Comparison of ENCODE assay signal across 24 cellular contexts in the genomic region with DNA sequence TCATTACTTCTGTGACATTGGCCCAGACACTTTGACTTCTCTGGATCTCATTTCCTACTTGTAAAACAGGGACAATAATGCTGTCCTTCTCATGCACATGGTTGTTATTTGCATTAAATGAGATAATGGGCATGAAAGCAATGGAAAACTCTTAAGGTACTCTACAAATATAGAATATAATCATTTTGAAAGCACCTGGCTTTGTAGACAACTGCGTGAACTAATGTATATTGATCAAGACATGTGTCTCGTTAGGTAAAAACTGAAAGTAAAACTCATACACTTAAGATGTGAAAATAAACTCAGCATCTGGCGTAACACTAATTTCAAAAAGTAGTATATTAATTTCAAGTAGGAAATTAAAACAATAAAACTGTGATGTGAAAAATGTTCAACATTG.
DNase-seq lines count a peak whose midpoint lies in the region; ATAC-seq and TF ChIP-seq lines count a peak whose summit lies in the region.
"Had no signal": no experiment of that assay in that cellular context is flagged by ENCODE, and none has a peak within 500 bp of the region (broad histone marks: within the 10 kb centered on the region; RNA-seq: fewer than 3 reads in every experiment).

No MANE protein-coding gene starts in this region.

- H3K9me3 Mint-ChIP-seq in T-helper 2 cell treated with Interferon-gamma antibody and Interleukin-4, amounts not matched to agents 5 μg/mL and 100 μg/mL, for 36 hours, result peaks cover 13% of the 10 kb centered on the region
- peaks cover 0 to 13% (median 0%) of the 10 kb centered on the region in 11 donors for H3K9me3 Mint-ChIP-seq in naive thymus-derived CD4-positive, alpha-beta T cell

- CTCF ChIA-PET in naive thymus-derived CD4-positive, alpha-beta T cell (lab: Charles Lee), result interaction anchor here (0.6 to 1.4 kb wide), 3 partner anchors 11 to 660 kb away, joined by 3 to 4 read pairs (median 4); no protein-coding TSS in a partner anchor

- intact Hi-C loops in naive thymus-derived CD4-positive, alpha-beta T cell (cut with micrococcal nuclease), result loop anchor here (2.0 to 5.0 kb wide), 8 partner anchors 19 to 677 kb away; a partner anchor contains a TSS
- intact Hi-C loops in vagina (cut with DNase I), result no loop called here

- TF ChIP-seq CTCF in Peyer's patch (IDR thresholded peaks at IDR 0.05), result no peak
- TF ChIP-seq CTCF in vagina (IDR thresholded peaks at IDR 0.05), result no peak

- peak; percentile 45 for ATAC-seq in GM18867 (IDR thresholded peaks at IDR 0.05; ENCODE audit: unreplicated experiment)
- ATAC-seq in naive thymus-derived CD4-positive, alpha-beta T cell, result no peak

- H3K27ac Mint-ChIP-seq in T-helper 2 cell treated with Interferon-gamma antibody and Interleukin-4, amounts not matched to agents 5 μg/mL and 100 μg/mL, for 36 hours, result no peak overlapping the region
- H3K27ac Mint-ChIP-seq in naive thymus-derived CD4-positive, alpha-beta T cell, result peak overlapping the region in 4 of 9 donors; percentile 7 to 66 (median 56)
- H3K27ac Mint-ChIP-seq: activated naive CD4-positive, alpha-beta T cell treated with anti-CD3 and anti-CD28 coated beads for 36 hours; nephron progenitor cell had no signal

- peaks cover 35% of the 10 kb centered on the region for H3K4me1 Mint-ChIP-seq in T-helper 2 cell treated with Interferon-gamma antibody and Interleukin-4, amounts not matched to agents 5 μg/mL and 100 μg/mL, for 36 hours (ENCODE audit: low read depth)
- peaks cover 6 to 47% (median 22%) of the 10 kb centered on the region in 7 donors for H3K4me1 Mint-ChIP-seq in naive thymus-derived CD4-positive, alpha-beta T cell

- H3K9me3 ChIP-seq in Peyer's patch (no peaks in the 10 kb centered on the region), vagina (no peaks in the 10 kb centered on the region)
- no peaks in the 10 kb centered on the region for H3K9me3 ChIP-seq in naive thymus-derived CD4-positive, alpha-beta T cell (ENCODE audit: control insufficient read depth in 2 of 3, low read length in 3 of 3)
- H3K9me3 ChIP-seq: suprapubic skin had no signal

- peak overlapping the region in 1 of 4 donors; percentile 14 for H3K27ac ChIP-seq in Peyer's patch
- no peak overlapping the region for H3K27ac ChIP-seq in naive thymus-derived CD4-positive, alpha-beta T cell (ENCODE audit: low read depth, low read length)
- H3K27ac ChIP-seq in vagina, result no peak overlapping the region
- H3K27ac ChIP-seq: 22Rv1, coronary artery, suprapubic skin, VCaP had no signal

- H3K27me3 ChIP-seq in Peyer's patch (no peaks in the 10 kb centered on the region), vagina (no peaks in the 10 kb centered on the region)
- H3K27me3 ChIP-seq in naive thymus-derived CD4-positive, alpha-beta T cell (ENCODE audit: control insufficient read depth in 2 of 2, insufficient read depth in 2 of 2, low read length in 2 of 2), result no peaks in the 10 kb centered on the region
- H3K27me3 ChIP-seq: BLaER1 treated with 17β-estradiol and CSF1 and Interleukin-3, amounts not matched to agents 10 nM and 100 nM; suprapubic skin had no signal

- H3K4me3 ChIP-seq in Peyer's patch, result peak overlapping the region in 3 of 4 donors; percentile 4 to 22 (median 4)
- H3K4me3 ChIP-seq in naive thymus-derived CD4-positive, alpha-beta T cell (ENCODE audit: low read length), result peak overlapping the region; percentile 43
- H3K4me3 ChIP-seq in vagina, result no peak overlapping the region
- H3K4me3 ChIP-seq: BLaER1 treated with 17β-estradiol and CSF1 and Interleukin-3, amounts not matched to agents 10 nM and 100 nM; coronary artery; suprapubic skin had no signal

- H3K4me1 ChIP-seq in Peyer's patch, result peaks cover 0 to 1% (median 0%) of the 10 kb centered on the region in 4 donors
- peaks cover 5 to 8% of the 10 kb centered on the region in 2 donors for H3K4me1 ChIP-seq in naive thymus-derived CD4-positive, alpha-beta T cell (ENCODE audit: control insufficient read depth in 2 of 2, insufficient read depth in 2 of 2, low read length in 2 of 2)
- H3K4me1 ChIP-seq in vagina, result no peaks in the 10 kb centered on the region
- H3K4me1 ChIP-seq: suprapubic skin had no signal

- no peak for DNase-seq in T-helper 2 cell treated with Interferon-gamma antibody and Interleukin-4, amounts not matched to agents 5 μg/mL and 100 μg/mL, for 36 hours (ENCODE audit: low spot score)
- no peak for DNase-seq in T-helper 2 cell
- no peak for DNase-seq in Peyer's patch
- no peak for DNase-seq in naive thymus-derived CD4-positive, alpha-beta T cell
- no peak for DNase-seq in vagina (ENCODE audit: extremely low spot score in 2 of 2)
- DNase-seq in kidney tubule cell (ENCODE audit: low spot score), result no peak
- DNase-seq in NCI-H2107 treated with DMSO at 0.1 percent for 48 hours (lab: John Stamatoyannopoulos, UW; ENCODE audit: unreplicated experiment), result no peak
- DNase-seq: activated naive CD4-positive, alpha-beta T cell treated with anti-CD3 and anti-CD28 coated beads for 36 hours; DMS53; hippocampal formation; kidney; MV-4-11; NCI-H1930; NCI-H510A; nephron progenitor cell; Right ventricle myocardium superior; stimulated activated CD4-positive, alpha-beta T cell treated with anti-CD3 and anti-CD28 coated beads, Interleukin-4, amount 100 ng/mL, for 1 hour; T-helper 1 cell had no signal

- H3K36me3 ChIP-seq in Peyer's patch (no peaks in the 10 kb centered on the region), vagina (no peaks in the 10 kb centered on the region)
- no peaks in the 10 kb centered on the region for H3K36me3 ChIP-seq in naive thymus-derived CD4-positive, alpha-beta T cell (ENCODE audit: control insufficient read depth in 2 of 3, insufficient read depth in 3 of 3, low read length in 3 of 3)
- H3K36me3 ChIP-seq: suprapubic skin had no signal

- peak overlapping the region; percentile 14 for H3K4me3 Mint-ChIP-seq in T-helper 2 cell treated with Interferon-gamma antibody and Interleukin-4, amounts not matched to agents 5 μg/mL and 100 μg/mL, for 36 hours
- H3K4me3 Mint-ChIP-seq in naive thymus-derived CD4-positive, alpha-beta T cell, result peak overlapping the region in 9 of 10 donors; percentile 5 to 75 (median 60)
- H3K4me3 Mint-ChIP-seq: activated naive CD4-positive, alpha-beta T cell treated with anti-CD3 and anti-CD28 coated beads for 36 hours; nephron progenitor cell had no signal

- H3K27me3 Mint-ChIP-seq in T-helper 2 cell treated with Interferon-gamma antibody and Interleukin-4, amounts not matched to agents 5 μg/mL and 100 μg/mL, for 36 hours (ENCODE audit: low read depth), result peaks cover 58% of the 10 kb centered on the region
- peaks cover 0 to 70% (median 0%) of the 10 kb centered on the region in 5 donors for H3K27me3 Mint-ChIP-seq in naive thymus-derived CD4-positive, alpha-beta T cell

- peaks cover 10% of the 10 kb centered on the region for H3K36me3 Mint-ChIP-seq in T-helper 2 cell treated with Interferon-gamma antibody and Interleukin-4, amounts not matched to agents 5 μg/mL and 100 μg/mL, for 36 hours (ENCODE audit: low read depth)
- H3K36me3 Mint-ChIP-seq in naive thymus-derived CD4-positive, alpha-beta T cell, result peaks cover 0 to 15% (median 0%) of the 10 kb centered on the region in 5 donors

- TF ChIP-seq POLR2A in Peyer's patch (IDR thresholded peaks at IDR 0.05) (no peak), vagina (IDR thresholded peaks at IDR 0.05) (no peak)

- POLR2A ChIA-PET in naive thymus-derived CD4-positive, alpha-beta T cell (lab: Charles Lee), result interaction anchor here (1.2 kb wide), 1 partner anchor 109 kb away, joined by 3 read pairs; no protein-coding TSS in a partner anchor

Comparison
In these comparisons a context has a peak if more than half of its experiments do, and no peak if none do; other contexts are left out.
1. H3K4me3 ChIP-seq: peak in Peyer's patch (3 of 4) and naive thymus-derived CD4-positive, alpha-beta T cell (single experiment); none in vagina (0 of 2).